Comparison of ENCODE assay signal across 10 cellular contexts in genomic region chr3:138426211-138426610, GRCh38. TPM values are rescaled to one million over a fixed set of nuclear protein-coding genes. Genes with fewer than 3 reads are reported as not detected.
DNase-seq lines count a peak whose midpoint lies in the region; ATAC-seq and TF ChIP-seq lines count a peak whose summit lies in the region.
"Had no signal": no experiment of that assay in that cellular context is flagged by ENCODE, and none has a peak within 500 bp of the region (broad histone marks: within the 10 kb centered on the region; RNA-seq: fewer than 3 reads in every experiment).

No MANE protein-coding gene starts in this region.

- peaks cover 3% of the 10 kb centered on the region for H3K27me3 Mint-ChIP-seq in GM23338 (ENCODE audit: insufficient read depth, low read depth, poor library complexity)
- peaks cover 52% of the 10 kb centered on the region for H3K27me3 Mint-ChIP-seq in WTC11 (ENCODE audit: low read depth)
- peaks cover under 1 to 7% (median 2%) of the 10 kb centered on the region in 5 donors for H3K27me3 Mint-ChIP-seq in naive thymus-derived CD8-positive, alpha-beta T cell

- H3K79me2 ChIP-seq in GM23338 (replicated peaks; ENCODE audit: insufficient read depth): no peaks in the 10 kb centered on the region

- no peaks in the 10 kb centered on the region for H4K20me1 ChIP-seq in GM23338 (replicated peaks; ENCODE audit: insufficient read depth)

- no peak overlapping the region for H3K4me2 ChIP-seq in GM23338

- POLR2A ChIA-PET in A673 (lab: Charles Lee; ENCODE audit: low non-redundant PET) (no interaction called here), WTC11 (lab: Charles Lee) (no interaction called here)
- POLR2A ChIA-PET in naive thymus-derived CD8-positive, alpha-beta T cell (lab: Charles Lee): no interaction called here

- H3K4me3 Mint-ChIP-seq in GM23338: no peak overlapping the region
- H3K4me3 Mint-ChIP-seq in WTC11: no peak overlapping the region
- H3K4me3 Mint-ChIP-seq in naive thymus-derived CD8-positive, alpha-beta T cell: no peak overlapping the region

- H3K27me3 ChIP-seq in A673 (replicated peaks; ENCODE audit: insufficient read depth, low read depth, low read length, poor library complexity): no peaks in the 10 kb centered on the region
- no peaks in the 10 kb centered on the region for H3K27me3 ChIP-seq in GM23338 (ENCODE audit: insufficient read depth)

- no TSS peak for BruUV-seq in A673 (replicated peaks; lab: Mats Ljungman, UMichigan)

- H3K4me1 Mint-ChIP-seq in GM23338: peaks cover 15% of the 10 kb centered on the region
- H3K4me1 Mint-ChIP-seq in WTC11: peaks cover 10% of the 10 kb centered on the region; the same call in 1 of the 2 replicates
- no peaks in the 10 kb centered on the region for H3K4me1 Mint-ChIP-seq in naive thymus-derived CD8-positive, alpha-beta T cell

- ATAC-seq in GM23338: peak; percentile 67
- ATAC-seq in WTC11: peak; percentile 57
- ATAC-seq in HG03460 (IDR thresholded peaks at IDR 0.05; ENCODE audit: unreplicated experiment): no peak
- ATAC-seq in naive thymus-derived CD8-positive, alpha-beta T cell: no peak

- H2AFZ ChIP-seq in GM23338: no peak overlapping the region

- H3K36me3 ChIP-seq in A673 (ENCODE audit: insufficient read depth, low read length, poor library complexity, severe bottlenecking) (no peaks in the 10 kb centered on the region), GM23338 (ENCODE audit: insufficient read depth) (no peaks in the 10 kb centered on the region)

- H3K4me1 ChIP-seq in A673 (ENCODE audit: insufficient read depth, low read length, poor library complexity, severe bottlenecking): no peaks in the 10 kb centered on the region
- H3K4me1 ChIP-seq in GM23338 (ENCODE audit: insufficient read depth): no peaks in the 10 kb centered on the region

- no peaks in the 10 kb centered on the region for H3K9me3 ChIP-seq in A673 (ENCODE audit: low read depth, low read length, poor library complexity, severe bottlenecking)

- H3K36me3 Mint-ChIP-seq in GM23338 (ENCODE audit: low read depth) (no peaks in the 10 kb centered on the region), WTC11 (peaks cover 10% of the 10 kb centered on the region)
- no peaks in the 10 kb centered on the region for H3K36me3 Mint-ChIP-seq in naive thymus-derived CD8-positive, alpha-beta T cell

- H3K27ac ChIP-seq in A673 (ENCODE audit: low read depth, low read length, poor library complexity, severe bottlenecking): no peak overlapping the region
- no peak overlapping the region for H3K27ac ChIP-seq in GM23338 (ENCODE audit: low read depth)

- peak; percentile 43 for TF ChIP-seq CTCF in A673 (conservative IDR thresholded peaks at IDR 0.05; ENCODE audit: low read depth, low read length)
- peak; percentile 76 to 81 for TF ChIP-seq CTCF in GM23338 (conservative IDR thresholded peaks at IDR 0.05; ENCODE audit: low read depth in 2 of 2)
- no peak for TF ChIP-seq CTCF in WTC11 (IDR thresholded peaks at IDR 0.05)

- DNase-seq in A673 (ENCODE audit: low spot score) (no peak), GM23338 (ENCODE audit: low spot score) (peak; percentile 60), WTC11 (ENCODE audit: low spot score) (no peak), left kidney (ENCODE audit: low read depth, low spot score) (peak; percentile 71), HuH-7.5 (ENCODE audit: low spot score) (no peak), KG1 (lab: John Stamatoyannopoulos, UW) (no peak)
- no peak for DNase-seq in naive thymus-derived CD8-positive, alpha-beta T cell

- intact Hi-C loops in A673 (cut with micrococcal nuclease; ENCODE audit: unreplicated experiment): loop anchor here (2.0 kb wide), 1 partner anchor 93 kb away; no protein-coding TSS in a partner anchor

- no peak overlapping the region for H3K4me3 ChIP-seq in A673 (ENCODE audit: low read depth, low read length, poor library complexity, severe bottlenecking)
- H3K4me3 ChIP-seq in GM23338: no peak overlapping the region

- H3K27ac Mint-ChIP-seq in GM23338 (no peak overlapping the region), WTC11 (no peak overlapping the region)
- no peak overlapping the region for H3K27ac Mint-ChIP-seq in naive thymus-derived CD8-positive, alpha-beta T cell
- H3K27ac Mint-ChIP-seq: activated T-helper 2 cell treated with anti-CD3 and anti-CD28 coated beads, Interferon-gamma antibody, Interleukin-2, Interleukin-4, amounts not matched to agents 10 μg/mL and 5 μg/mL and 100 μg/mL, durations not matched to agents 14 hours and 24 hours and 36 hours had no signal

- CTCF ChIA-PET in A673 (lab: Charles Lee) (no interaction called here), WTC11 (lab: Charles Lee) (interaction anchor here (0.6 to 1.4 kb wide), 6 partner anchors 9 to 95 kb away, joined by 3 to 6 read pairs (median 4); no protein-coding TSS in a partner anchor)

- H3K9me2 ChIP-seq in GM23338 (ENCODE audit: insufficient read depth): 0 out of 2 replicates have a peak, but pooled peaks cover 4% of the 10 kb centered on the region

- H3F3A ChIP-seq in GM23338 (replicated peaks; ENCODE audit: low read depth): no peaks in the 10 kb centered on the region

- H3K9me3 Mint-ChIP-seq in GM23338 (no peaks in the 10 kb centered on the region; the same call in 1 of the 3 replicates), WTC11 (peaks cover 13% of the 10 kb centered on the region)
- peaks cover 0 to 3% (median 0%) of the 10 kb centered on the region in 9 donors for H3K9me3 Mint-ChIP-seq in naive thymus-derived CD8-positive, alpha-beta T cell
- H3K9me3 Mint-ChIP-seq: activated T-helper 2 cell treated with anti-CD3 and anti-CD28 coated beads, Interferon-gamma antibody, Interleukin-2, Interleukin-4, amounts not matched to agents 10 μg/mL and 5 μg/mL and 100 μg/mL, durations not matched to agents 14 hours and 24 hours and 36 hours had no signal

TF ChIP-seq in GM23338, 12 proteins besides CTCF, POLR2A, EP300 and RAD21 (continues in another document):
- TF ChIP-seq ZNF114 (CRISPR knock-in tag; IDR thresholded peaks at IDR 0.05) (no peak), ETS1 (IDR thresholded peaks at IDR 0.05) (no peak)

TF ChIP-seq in WTC11, 78 proteins besides CTCF, POLR2A, EP300 and RAD21:
- TF ChIP-seq ZNF416 (CRISPR knock-in tag; IDR thresholded peaks at IDR 0.05) (no peak), ZNF138 (CRISPR knock-in tag; conservative IDR thresholded peaks at IDR 0.05) (no peak)

RNA-seq across cellular contexts. Expression of gene ESYT3, which starts 8.2 kb away (rescaled TPM):
- total RNA-seq in A673 (2021) (0.15 and 0.31 TPM in 2 replicates), WTC11 (2021) (4.4 to 6.4 TPM (median 5.7 TPM) in 3 replicates)
- total RNA-seq in GM23338 (2014; rRNA removed; shearing (Covaris generic)): 7.4 and 8.2 TPM in 2 replicates
- 3.5 TPM in 2 replicates for polyA plus RNA-seq in GM23338 (2016; fragmentation: Nextera tagmentation; extraction: Ambion mirVana)
- under 1 TPM in 1 of 2 experiments, not detected in 1; 0.39 TPM for total RNA-seq in naive thymus-derived CD8-positive, alpha-beta T cell
- polyA plus RNA-seq in naive thymus-derived CD8-positive, alpha-beta T cell: not detected
- total RNA-seq: pulmonary artery endothelial cell had no signal

Comparison
In these comparisons a context has a peak if more than half of its experiments do, and no peak if none do; other contexts are left out.
1. DNase-seq: peak in GM23338 (single experiment) and left kidney (single experiment); none in A673 (single experiment), WTC11 (single experiment), naive thymus-derived CD8-positive, alpha-beta T cell (0 of 10), HuH-7.5 (single experiment) and KG1 (single experiment).
2. ATAC-seq: peak in GM23338 (single experiment) and WTC11 (single experiment); none in HG03460 (single experiment) and naive thymus-derived CD8-positive, alpha-beta T cell (0 of 2).